Comparison of ENCODE assay signal across 6 cellular contexts in genomic region chr14:37820810-37821209, GRCh38.
DNase-seq lines count a peak whose midpoint lies in the region; ATAC-seq, FAIRE-seq and TF ChIP-seq lines count a peak whose summit lies in the region.
"Not testable (repeated sequence)": the region's sequence is repeated elsewhere in the genome, so short reads cannot be mapped to it uniquely, and the experiment has no call there.

No MANE protein-coding gene starts in this region.

- RAD21 ChIA-PET in GM12878 (lab: Charles Lee; ENCODE audit: unreplicated experiment) = not testable (repeated sequence)

- SMC1A ChIA-PET in GM12878 (lab: Charles Lee; ENCODE audit: uncharacterized antibody, unreplicated experiment) = not testable (repeated sequence)

- ATAC-seq in GM12878; HepG2; stimulated activated naive CD8-positive, alpha-beta T cell treated with anti-CD3 and anti-CD28 coated beads, Interleukin-15, amount 100 ng/mL, for 72 hours: not testable (repeated sequence)

- not testable (repeated sequence) for H3K9me3 ChIP-seq in HEK293 (ENCODE audit: control insufficient read depth, insufficient read depth, low read depth, low read length); astrocyte (ENCODE audit: insufficient read depth, low read depth, low read length); GM12878 (replicated peaks; ENCODE audit: control insufficient read depth, insufficient read depth, low read length); HepG2 (ENCODE audit: low read length)

- not testable (repeated sequence) for H3K9me3 Mint-ChIP-seq in astrocyte (ENCODE audit: unreplicated experiment); stimulated activated naive CD8-positive, alpha-beta T cell treated with anti-CD3 and anti-CD28 coated beads, Interleukin-15, amount 100 ng/mL, for 72 hours

- not testable (repeated sequence) for TF ChIP-seq CTCF in HEK293 (tag by site-specific recombination; IDR thresholded peaks at IDR 0.05); astrocyte (IDR thresholded peaks at IDR 0.05; ENCODE audit: insufficient read depth, low read depth, low read length); GM12878 (IDR thresholded peaks at IDR 0.05 in 2 of 3, conservative IDR thresholded peaks at IDR 0.05 in 1 of 3; ENCODE audit: control insufficient read depth in 2 of 3, extremely low read depth in 1 of 3, insufficient read depth in 1 of 3, low read depth in 3 of 3, low read length in 3 of 3); HepG2 (CRISPR knock-in tag; IDR thresholded peaks at IDR 0.05)

- TF ChIP-seq RAD21 in GM12878 (IDR thresholded peaks at IDR 0.05; ENCODE audit: insufficient read depth, low read depth, low read length); HepG2 (CRISPR knock-in tag; IDR thresholded peaks at IDR 0.05): not testable (repeated sequence)

- CTCF ChIA-PET in HEK293 (lab: Yijun Ruan, JAX) = interaction anchor here (1.0 kb wide), 1 partner anchor 575 kb away, joined by 3 read pairs; no protein-coding TSS in a partner anchor
- CTCF ChIA-PET in GM12878 (lab: Yijun Ruan, JAX); HepG2 (lab: Yijun Ruan, JAX; ENCODE audit: low intra/inter-chr PET ratio, low total read pairs): not testable (repeated sequence)

- H3K4me1 Mint-ChIP-seq in astrocyte (ENCODE audit: low read depth, unreplicated experiment) = peaks cover 19% of the 10 kb centered on the region
- H3K4me1 Mint-ChIP-seq in stimulated activated naive CD8-positive, alpha-beta T cell treated with anti-CD3 and anti-CD28 coated beads, Interleukin-15, amount 100 ng/mL, for 72 hours = not testable (repeated sequence)

- H3K27ac ChIP-seq in HEK293 (ENCODE audit: extremely low read depth, low read depth, low read length); astrocyte (ENCODE audit: low read depth, low read length); GM12878 (ENCODE audit: control insufficient read depth, insufficient read depth); HepG2 (ENCODE audit: extremely low read length, insufficient read depth, low read length): not testable (repeated sequence)
- H3K27ac ChIP-seq in temporal lobe (ENCODE audit: low read depth, low read length) = peak overlapping the region; percentile 5

- H3K27me3 Mint-ChIP-seq in astrocyte (ENCODE audit: low read depth, unreplicated experiment); stimulated activated naive CD8-positive, alpha-beta T cell treated with anti-CD3 and anti-CD28 coated beads, Interleukin-15, amount 100 ng/mL, for 72 hours: not testable (repeated sequence)

- not testable (repeated sequence) for H3K4me3 ChIP-seq in HEK293 (ENCODE audit: low read depth, low read length); astrocyte (ENCODE audit: insufficient read depth, low read depth, low read length); GM12878; HepG2 (replicated peaks in 1 of 3; ENCODE audit: insufficient read depth in 1 of 3, low read depth in 2 of 3, low read length in 3 of 3)

- POLR2A ChIA-PET in HEK293 (lab: Yijun Ruan, JAX); GM12878 (lab: Charles Lee): not testable (repeated sequence)
- POLR2A ChIA-PET in HepG2 (lab: Yijun Ruan, JAX) = interaction anchor here (2.2 kb wide), 1 partner anchor 44 kb away, joined by 5 read pairs; no protein-coding TSS in a partner anchor

- not testable (repeated sequence) for TF ChIP-seq EP300 in GM12878 (IDR thresholded peaks at IDR 0.05; ENCODE audit: borderline replicate concordance in 1 of 2, control insufficient read depth in 1 of 2, low read depth in 2 of 2, low read length in 2 of 2); HepG2 (IDR thresholded peaks at IDR 0.05; ENCODE audit: low read depth in 2 of 2, low read length in 2 of 2); HepG2 (CRISPR knock-in tag; IDR thresholded peaks at IDR 0.05; ENCODE audit: borderline replicate concordance)

- not testable (repeated sequence) for H3K4me2 ChIP-seq in astrocyte (ENCODE audit: low read length); GM12878 (ENCODE audit: control insufficient read depth, insufficient read depth); HepG2 (ENCODE audit: low read depth, low read length)

- not testable (repeated sequence) for H3K4me3 Mint-ChIP-seq in astrocyte (ENCODE audit: unreplicated experiment); stimulated activated naive CD8-positive, alpha-beta T cell treated with anti-CD3 and anti-CD28 coated beads, Interleukin-15, amount 100 ng/mL, for 72 hours

- DNase-seq in astrocyte (ENCODE audit: low read depth); GM12878 (ENCODE audit: low read depth, low spot score); HepG2 (ENCODE audit: low spot score); stimulated activated naive CD8-positive, alpha-beta T cell treated with anti-CD3 and anti-CD28 coated beads, Interleukin-15, amount 100 ng/mL, for 72 hours: not testable (repeated sequence)

- not testable (repeated sequence) for FAIRE-seq in astrocyte (lab: Jason Lieb, UNC); GM12878 (lab: Jason Lieb, UNC); HepG2 (lab: Jason Lieb, UNC)

- H3K27me3 ChIP-seq in astrocyte (ENCODE audit: insufficient read depth, low read length); GM12878 (replicated peaks in 1 of 2; ENCODE audit: control insufficient read depth in 2 of 2, insufficient read depth in 2 of 2, low read length in 1 of 2); HepG2 (ENCODE audit: control insufficient read depth in 1 of 2, insufficient read depth in 2 of 2, low read length in 2 of 2): not testable (repeated sequence)

- not testable (repeated sequence) for H3K9ac ChIP-seq in astrocyte (ENCODE audit: low read length); GM12878 (ENCODE audit: control insufficient read depth, insufficient read depth, low read length); HepG2 (ENCODE audit: insufficient read depth, low read depth, low read length)

- BruUV-seq in GM12878 (replicated peaks; lab: Mats Ljungman, UMichigan); HepG2 (replicated peaks; lab: Mats Ljungman, UMichigan): not testable (repeated sequence)

- H3K79me2 ChIP-seq in astrocyte (ENCODE audit: insufficient read depth, low read length); GM12878 (ENCODE audit: control insufficient read depth, insufficient read depth, low read length); HepG2 (ENCODE audit: insufficient read depth, low read length): not testable (repeated sequence)

- in situ Hi-C loops in GM12878 (cut with MboI); HepG2 (cut with HindIII; ENCODE audit: extremely low pct_ligation_motif_present, low pct_unique_long_range_greater_than_20kb): not testable (repeated sequence)

- peak overlapping the region; percentile 58 for H3K27ac Mint-ChIP-seq in astrocyte (ENCODE audit: unreplicated experiment)
- H3K27ac Mint-ChIP-seq in stimulated activated naive CD8-positive, alpha-beta T cell treated with anti-CD3 and anti-CD28 coated beads, Interleukin-15, amount 100 ng/mL, for 72 hours = peak overlapping the region; percentile 27 to 54

- H3K4me1 ChIP-seq in HEK293 (ENCODE audit: control insufficient read depth, insufficient read depth, low read length); astrocyte (ENCODE audit: insufficient read depth, low read length); GM12878 (ENCODE audit: control insufficient read depth, insufficient read depth, low read length): not testable (repeated sequence)
- peaks cover 51% of the 10 kb centered on the region for H3K4me1 ChIP-seq in HepG2 (ENCODE audit: insufficient read depth, low read length)

- not testable (repeated sequence) for TF ChIP-seq POLR2A in GM12878 (IDR thresholded peaks at IDR 0.05; ENCODE audit: low read depth, low read length); HepG2 (IDR thresholded peaks at IDR 0.05; ENCODE audit: insufficient read depth in 1 of 2, low read depth in 2 of 2, low read length in 2 of 2)

- intact Hi-C loops in GM12878 (cut with micrococcal nuclease; ENCODE audit: unreplicated experiment); HepG2 (cut with micrococcal nuclease; ENCODE audit: unreplicated experiment): not testable (repeated sequence)

- H2AFZ ChIP-seq in astrocyte (ENCODE audit: low read depth, low read length); GM12878 (ENCODE audit: control insufficient read depth, low read depth, low read length); HepG2 (ENCODE audit: low read length): not testable (repeated sequence)

- H4K20me1 ChIP-seq in astrocyte (ENCODE audit: insufficient read depth, low read length); GM12878 (ENCODE audit: control insufficient read depth, insufficient read depth); HepG2 (ENCODE audit: insufficient read depth, low read length): not testable (repeated sequence)

- not testable (repeated sequence) for H3K36me3 Mint-ChIP-seq in astrocyte (ENCODE audit: low read depth, unreplicated experiment)

- H3K36me3 ChIP-seq in HEK293 (ENCODE audit: control insufficient read depth in 2 of 2, insufficient read depth in 1 of 2, low read length in 2 of 2); astrocyte (ENCODE audit: insufficient read depth, low read length); GM12878 (ENCODE audit: control insufficient read depth in 2 of 2, insufficient read depth in 2 of 2, low read length in 1 of 2); HepG2 (replicated peaks in 1 of 2; ENCODE audit: control insufficient read depth in 1 of 2, insufficient read depth in 2 of 2, low read length in 2 of 2): not testable (repeated sequence)

TF ChIP-seq in HepG2, 621 proteins besides CTCF, POLR2A, EP300 and RAD21 (continues in another document):
- peak; percentile 95; the same call in 1 of the 2 replicates for TF ChIP-seq NONO (IDR thresholded peaks at IDR 0.05)
- not testable (repeated sequence) for TF ChIP-seq NONO (CRISPR knock-in tag; conservative IDR thresholded peaks at IDR 0.05); FOXP1 (CRISPR knock-in tag; IDR thresholded peaks at IDR 0.05)
- peak; percentile 24; the same call in 1 of the 2 replicates for TF ChIP-seq FOXP1 (IDR thresholded peaks at IDR 0.05)
